ENCODE assay signal across 8 cellular contexts in the genomic region with DNA sequence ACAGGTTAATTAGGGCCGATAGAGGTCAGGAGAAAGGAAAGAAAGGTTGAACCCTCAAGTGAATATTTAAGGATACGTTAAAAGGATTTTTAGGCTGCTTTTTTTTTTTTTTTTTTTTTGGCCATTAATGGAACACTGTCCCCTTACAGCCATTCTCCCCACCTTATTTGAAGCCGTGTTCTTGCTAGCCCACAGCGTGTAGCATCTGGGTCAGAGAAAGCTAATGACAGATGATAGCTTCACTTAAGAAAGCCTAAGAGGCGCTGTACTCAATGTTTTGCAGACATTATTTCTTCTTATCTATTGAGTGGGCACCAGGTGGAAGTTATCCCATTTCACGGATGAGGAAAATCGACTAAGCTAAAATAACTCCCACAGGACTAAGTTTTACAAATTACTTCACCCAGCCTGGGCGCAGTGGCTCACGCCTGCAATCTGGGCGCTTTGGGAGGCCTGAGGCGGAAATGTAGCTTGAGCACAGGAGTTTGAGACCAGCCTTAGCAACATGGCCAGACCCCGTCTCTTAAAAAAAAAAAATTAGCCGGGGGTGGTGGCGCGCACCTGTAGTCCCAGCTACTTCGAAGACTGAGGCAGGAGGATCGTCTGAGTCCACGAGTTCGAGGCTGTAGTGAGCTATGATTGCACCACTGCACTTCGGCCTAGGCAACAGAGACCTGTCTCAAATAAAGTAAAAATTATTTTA. TPM values are rescaled to one million over a fixed set of nuclear protein-coding genes. Genes with fewer than 3 reads are reported as not detected.
DNase-seq lines count a peak whose midpoint lies in the region; ATAC-seq and TF ChIP-seq lines count a peak whose summit lies in the region.

No MANE protein-coding gene starts in this region.

- peak overlapping the region; percentile 73 for H3K27ac Mint-ChIP-seq in MCF 10A (ENCODE audit: low read depth, unreplicated experiment)

- H3K9me3 ChIP-seq in HUES48 (ENCODE audit: control insufficient read depth, insufficient read depth, low read length): no peaks in the 10 kb centered on the region
- no peaks in the 10 kb centered on the region for H3K9me3 ChIP-seq in muscle layer of colon (ENCODE audit: low read length)

- H3K36me3 Mint-ChIP-seq in MCF 10A (ENCODE audit: insufficient read depth, unreplicated experiment): peaks cover 8% of the 10 kb centered on the region

- H3K9ac ChIP-seq in HUES48 (ENCODE audit: low read depth, low read length) (peak overlapping the region; percentile 74; the same call in 1 of the 2 replicates), muscle layer of colon (ENCODE audit: low read length) (peak overlapping the region; percentile 99)

- BruUV-seq in MCF 10A (replicated peaks; lab: Mats Ljungman, UMichigan): no TSS peak

- ATAC-seq in HG02885 (IDR thresholded peaks at IDR 0.05; ENCODE audit: poor library complexity, unreplicated experiment) (no peak), HG03378 (IDR thresholded peaks at IDR 0.05; ENCODE audit: unreplicated experiment) (no peak)

- no peaks in the 10 kb centered on the region for H3K9me3 Mint-ChIP-seq in MCF 10A (ENCODE audit: unreplicated experiment)

- POLR2A ChIA-PET in MCF 10A (lab: Yijun Ruan, JAX): interaction anchor here (0.6 to 3.2 kb wide), 12 partner anchors 9 to 1116 kb away, joined by 3 to 24 read pairs (median 5); a partner anchor contains a TSS

- DNase-seq in AG09309 (ENCODE audit: low read depth) (no peak), MCF 10A (ENCODE audit: unreplicated experiment) (no peak), inferior parietal cortex (ENCODE audit: extremely low spot score) (no peak)
- DNase-seq in activated CD4-positive, alpha-beta T cell treated with anti-CD3 and anti-CD28 coated beads for 1 hour: no peak

- H3K27ac ChIP-seq in HUES48 (ENCODE audit: low read depth, low read length) (peak overlapping the region; percentile 99), muscle layer of colon (ENCODE audit: low read depth, low read length) (peak overlapping the region; percentile 98)

- no peak for TF ChIP-seq CTCF in AG09309 (IDR thresholded peaks at IDR 0.05; ENCODE audit: control insufficient read depth, insufficient read depth, low read depth, low read length, missing control alignments)
- no peak for TF ChIP-seq CTCF in MCF 10A (IDR thresholded peaks at IDR 0.05; ENCODE audit: unreplicated experiment)

- H3K27me3 Mint-ChIP-seq in MCF 10A (ENCODE audit: insufficient read depth, unreplicated experiment): no peaks in the 10 kb centered on the region

- H3K4me1 ChIP-seq in HUES48 (ENCODE audit: control insufficient read depth, insufficient read depth, low read length) (peaks cover 15% of the 10 kb centered on the region), muscle layer of colon (ENCODE audit: insufficient read depth, low read length) (peaks cover 18% of the 10 kb centered on the region)

- H3K36me3 ChIP-seq in HUES48 (ENCODE audit: control insufficient read depth, insufficient read depth, low read length) (peaks cover 18% of the 10 kb centered on the region), muscle layer of colon (ENCODE audit: insufficient read depth, low read length) (no peaks in the 10 kb centered on the region)

- peak overlapping the region; percentile 73 for H3K4me3 Mint-ChIP-seq in MCF 10A (ENCODE audit: unreplicated experiment)

- CTCF ChIA-PET in MCF 10A (lab: Yijun Ruan, JAX): interaction anchor here (0.5 to 1.0 kb wide), 3 partner anchors 23 to 628 kb away, joined by 3 to 4 read pairs (median 3); no protein-coding TSS in a partner anchor

- H3K27me3 ChIP-seq in HUES48 (ENCODE audit: control insufficient read depth, insufficient read depth, low read length): no peaks in the 10 kb centered on the region
- H3K27me3 ChIP-seq in muscle layer of colon (ENCODE audit: control insufficient read depth in 1 of 2, insufficient read depth in 2 of 2, low read length in 2 of 2): no peaks in the 10 kb centered on the region

- H3K4me1 Mint-ChIP-seq in MCF 10A (ENCODE audit: insufficient read depth, unreplicated experiment): peaks cover 12% of the 10 kb centered on the region

- H3K4me3 ChIP-seq in AG09309 (ENCODE audit: control insufficient read depth, low read depth, low read length) (peak overlapping the region; percentile 69), HUES48 (ENCODE audit: low read depth, low read length) (peak overlapping the region; percentile 68), muscle layer of colon (ENCODE audit: low read depth in 1 of 2, low read length in 2 of 2) (peak overlapping the region; percentile 96 to 98)

- intact Hi-C loops in MCF 10A (cut with micrococcal nuclease): loop anchor here (10.0 kb wide), 1 partner anchor 365 kb away; a partner anchor contains a TSS

RNA-seq across cellular contexts. Expression of a gene that starts 1.0 kb away (rescaled TPM):
- total RNA-seq in MCF 10A (2022): 8.4 and 13.0 TPM in 2 replicates

RNA-seq across cellular contexts. Expression of a gene that starts 52.0 kb away (rescaled TPM):
- total RNA-seq in MCF 10A (2022): 11.8 and 15.7 TPM in 2 replicates
